8 cellular contexts compared by ENCODE assay signal in genomic region chr13:27621366-27622101, GRCh38. TPM values are rescaled to one million over a fixed set of nuclear protein-coding genes. Genes with fewer than 3 reads are reported as not detected.
DNase-seq lines count a peak whose midpoint lies in the region; ATAC-seq and TF ChIP-seq lines count a peak whose summit lies in the region.

TSS of gene POLR1D (plus strand) at chr13:27621892. CDS start at chr13:27621984, 92 bp downstream.

- peak within 1 kb of the TSS; percentile 86 for H2AFZ ChIP-seq in trophoblast cell (ENCODE audit: insufficient read depth, low read length, poor library complexity)

- H4K12ac ChIP-seq in trophoblast cell (ENCODE audit: low read depth, low read length), result peak within 1 kb of the TSS; percentile 95

- H3K36me3 ChIP-seq in cardiac muscle cell (peaks cover 6% of the 10 kb centered on the region), trophoblast cell (ENCODE audit: control insufficient read depth in 1 of 2, insufficient read depth in 2 of 2, low read length in 2 of 2) (peaks cover 0 to 7% of the 10 kb centered on the region in 2 experiments), transverse colon (no peaks in the 10 kb centered on the region)

- peak; percentile 69 for ATAC-seq in activated naive CD8-positive, alpha-beta T cell treated with anti-CD3 and anti-CD28 coated beads, Interleukin-2, amount 50 U/mL, for 24 hours

- H3K4me3 ChIP-seq in HFF-Myc (replicated peaks; ENCODE audit: low read depth, low read length) (peak within 1 kb of the TSS; percentile 90), NB4 (ENCODE audit: low read depth, low read length) (peak within 1 kb of the TSS; percentile 99), cardiac muscle cell (peak within 1 kb of the TSS; percentile 53), trophoblast cell (ENCODE audit: low read depth, low read length) (peak within 1 kb of the TSS; percentile 98), transverse colon (peak within 1 kb of the TSS; percentile 90 to 98 (median 94))

- intact Hi-C loops in transverse colon (cut with DNase I; ENCODE audit: low total_unique reads), result no loop called here

- H3K27me3 Mint-ChIP-seq in activated naive CD8-positive, alpha-beta T cell treated with anti-CD3 and anti-CD28 coated beads, Interleukin-2, amount 50 U/mL, for 24 hours, result no peaks in the 10 kb centered on the region

- peaks cover 39% of the 10 kb centered on the region for H3K36me3 Mint-ChIP-seq in activated naive CD8-positive, alpha-beta T cell treated with anti-CD3 and anti-CD28 coated beads, Interleukin-2, amount 50 U/mL, for 24 hours (ENCODE audit: low read depth)

- DNase-seq in HFF-Myc (ENCODE audit: extremely low read depth, low read depth) (no peak), NB4 (ENCODE audit: low read depth) (peak; percentile 89), T follicular helper cell (ENCODE audit: low read depth) (peak; percentile 83), cardiac muscle cell (ENCODE audit: low read depth in 1 of 2, low spot score in 1 of 2) (peak; percentile 77 to 89), trophoblast cell (peak; percentile 93 to 94), transverse colon (peak; percentile 89)
- peak; percentile 79 for DNase-seq in activated naive CD8-positive, alpha-beta T cell treated with anti-CD3 and anti-CD28 coated beads, Interleukin-2, amount 50 U/mL, for 24 hours

- peak within 1 kb of the TSS; percentile 96 for H3K18ac ChIP-seq in trophoblast cell (ENCODE audit: low read length)

- H3K79me1 ChIP-seq in trophoblast cell (ENCODE audit: low read length), result peaks cover 20% of the 10 kb centered on the region

- H3K4me3 Mint-ChIP-seq in activated naive CD8-positive, alpha-beta T cell treated with anti-CD3 and anti-CD28 coated beads, Interleukin-2, amount 50 U/mL, for 24 hours, result peak within 1 kb of the TSS; percentile 98

- TF ChIP-seq CTCF in HFF-Myc (IDR thresholded peaks at IDR 0.05; ENCODE audit: low read depth, low read length, missing control alignments) (no peak), NB4 (IDR thresholded peaks at IDR 0.05; ENCODE audit: low read depth, low read length) (no peak), cardiac muscle cell (IDR thresholded peaks at IDR 0.05; ENCODE audit: low read depth, low read length) (no peak), transverse colon (IDR thresholded peaks at IDR 0.05) (no peak)

- peak within 1 kb of the TSS; percentile 69 for H2BK12ac ChIP-seq in trophoblast cell (ENCODE audit: low read length)

- H3K9ac ChIP-seq in trophoblast cell (ENCODE audit: low read length), result peak within 1 kb of the TSS; percentile 97

- peak within 1 kb of the TSS; percentile 98 for H3K4ac ChIP-seq in trophoblast cell (ENCODE audit: low read depth, low read length)

- no peaks in the 10 kb centered on the region for H3K9me3 ChIP-seq in cardiac muscle cell (ENCODE audit: low read depth)
- H3K9me3 ChIP-seq in trophoblast cell (ENCODE audit: insufficient read depth, low read depth, low read length), result no peaks in the 10 kb centered on the region
- H3K9me3 ChIP-seq in transverse colon, result no peaks in the 10 kb centered on the region

- peak within 1 kb of the TSS; percentile 96 for H4K8ac ChIP-seq in trophoblast cell (ENCODE audit: low read depth, low read length)

- H3K27ac Mint-ChIP-seq in activated naive CD8-positive, alpha-beta T cell treated with anti-CD3 and anti-CD28 coated beads, Interleukin-2, amount 50 U/mL, for 24 hours, result peak within 1 kb of the TSS; percentile 95

- in situ Hi-C loops in transverse colon (cut with MboI; ENCODE audit: low pct_ligation_motif_present in 1 of 4, low pct_unique_long_range_greater_than_20kb in 1 of 4, low sequenced_read_pairs in 3 of 4), result no loop called here

- no peak within 1 kb of the TSS for H3K23ac ChIP-seq in trophoblast cell (ENCODE audit: low read length)

- peak within 1 kb of the TSS; percentile 97 for H4K91ac ChIP-seq in trophoblast cell (ENCODE audit: low read depth, low read length)

- no peak for TF ChIP-seq EP300 in transverse colon (IDR thresholded peaks at IDR 0.05; ENCODE audit: low read depth)

- H3K4me2 ChIP-seq in trophoblast cell (ENCODE audit: low read length), result peak within 1 kb of the TSS; percentile 73

- H3K4me1 ChIP-seq in cardiac muscle cell (ENCODE audit: low read depth) (peaks cover 23% of the 10 kb centered on the region), trophoblast cell (ENCODE audit: control insufficient read depth in 1 of 2, insufficient read depth in 2 of 2, low read length in 2 of 2) (peaks cover 2 to 10% of the 10 kb centered on the region in 2 experiments), transverse colon (peaks cover 8 to 64% (median 30%) of the 10 kb centered on the region in 4 donors)

- no peaks in the 10 kb centered on the region for H3K9me3 Mint-ChIP-seq in activated naive CD8-positive, alpha-beta T cell treated with anti-CD3 and anti-CD28 coated beads, Interleukin-2, amount 50 U/mL, for 24 hours

- H3K27ac ChIP-seq in cardiac muscle cell (peak within 1 kb of the TSS; percentile 81), trophoblast cell (ENCODE audit: low read depth, low read length) (peak within 1 kb of the TSS; percentile 99), transverse colon (peak within 1 kb of the TSS; percentile 99)

- H3K4me1 Mint-ChIP-seq in activated naive CD8-positive, alpha-beta T cell treated with anti-CD3 and anti-CD28 coated beads, Interleukin-2, amount 50 U/mL, for 24 hours, result peaks cover 63% of the 10 kb centered on the region

- H2BK5ac ChIP-seq in trophoblast cell (ENCODE audit: low read depth, low read length, poor library complexity), result peak within 1 kb of the TSS; percentile 85

- WGBS in trophoblast cell (ENCODE audit: extremely low coverage, insufficient coverage, insufficient read length), result no CpG with 5 or more reads among the region's 71 CpGs
- 2% methylated on average over 47 of the region's 71 CpGs; no CpG with 5 or more reads in 1 of the 2 donors for WGBS in transverse colon (ENCODE audit: low coverage in 1 of 2), 2 donors

- H3K14ac ChIP-seq in trophoblast cell (ENCODE audit: low read length), result peak within 1 kb of the TSS; percentile 95

- H3K27me3 ChIP-seq in cardiac muscle cell (no peaks in the 10 kb centered on the region), trophoblast cell (ENCODE audit: insufficient read depth, low read length) (no peaks in the 10 kb centered on the region), transverse colon (no peaks in the 10 kb centered on the region)

- peak within 1 kb of the TSS; percentile 96 for H2AK5ac ChIP-seq in trophoblast cell (ENCODE audit: low read length)

- TF ChIP-seq POLR2A in GM10847 (IDR thresholded peaks at IDR 0.05; ENCODE audit: extremely low read depth, insufficient read length) (peak; percentile 80), NB4 (IDR thresholded peaks at IDR 0.05; ENCODE audit: extremely low read depth, insufficient read length) (peak; percentile 97), transverse colon (IDR thresholded peaks at IDR 0.05) (peak; percentile 83)

- peak within 1 kb of the TSS; percentile 92 for H2BK120ac ChIP-seq in trophoblast cell (ENCODE audit: insufficient read depth, low read length, poor library complexity)

- peaks cover 17% of the 10 kb centered on the region for H3K79me2 ChIP-seq in trophoblast cell (ENCODE audit: control insufficient read depth, insufficient read depth, low read length, poor library complexity)

RNA-seq across cellular contexts. Expression of gene POLR1D, which starts in this region (rescaled TPM):
- total RNA-seq in cardiac muscle cell (106 and 116 TPM in 2 replicates), transverse colon (100 to 1,000 TPM in 1 of 4 donors, 10 to 100 TPM in 3; 45.6 to 120 (median 90.4) TPM)
- polyA plus RNA-seq in cardiac muscle cell, result 101 and 114 TPM in 2 replicates
- 173 and 176 TPM in 2 replicates for polyA plus RNA-seq in trophoblast cell (2013)
